In genomic region chr16:56202036-56202435, GRCh38 we compare ENCODE assay signal across 10 cellular contexts. TPM values are rescaled to one million over a fixed set of nuclear protein-coding genes. Genes with fewer than 3 reads are reported as not detected.
A peak's percentile ranks its signal among the peaks of the same experiment; 100 is the strongest.
DNase-seq lines count a peak whose midpoint lies in the region; ATAC-seq and TF ChIP-seq lines count a peak whose summit lies in the region.
"Had no signal": no experiment of that assay in that cellular context is flagged by ENCODE, and none has a peak within 500 bp of the region (broad histone marks: within the 10 kb centered on the region; RNA-seq: fewer than 3 reads in every experiment).

No MANE protein-coding gene starts in this region.

- no TSS peak for BruUV-seq in OCI-LY7 (replicated peaks; lab: Mats Ljungman, UMichigan)

- CTCF ChIA-PET in activated naive CD4-positive, alpha-beta T cell treated with anti-CD3 and anti-CD28 coated beads, Interleukin-2, amount 10 ng/mL, durations not matched to agents 7 days and 5 days (lab: Charles Lee) = interaction anchor here (1.0 to 6.7 kb wide), 5 partner anchors 10 to 259 kb away, joined by 3 to 27 read pairs (median 4); partner anchors contain the start of gene GNAO1
- CTCF ChIA-PET in OCI-LY7 (lab: Charles Lee; ENCODE audit: unreplicated experiment) = no interaction called here

- H3K27ac Mint-ChIP-seq in activated naive CD4-positive, alpha-beta T cell treated with anti-CD3 and anti-CD28 coated beads, Interleukin-2, amount 10 ng/mL, durations not matched to agents 7 days and 5 days = no peak overlapping the region
- H3K27ac Mint-ChIP-seq: naive thymus-derived CD4-positive, alpha-beta T cell had no signal

- POLR2A ChIA-PET in OCI-LY7 (lab: Charles Lee) = no interaction called here

- H3K4me3 Mint-ChIP-seq in activated naive CD4-positive, alpha-beta T cell treated with anti-CD3 and anti-CD28 coated beads, Interleukin-2, amount 10 ng/mL, durations not matched to agents 7 days and 5 days = no peak overlapping the region
- H3K4me3 Mint-ChIP-seq: naive thymus-derived CD4-positive, alpha-beta T cell had no signal

- DNase-seq in right cardiac atrium = peak in 2 of 3 donors; percentile 41 to 68
- no peak for DNase-seq in left ventricle myocardium superior
- peak; percentile 46 for DNase-seq in activated naive CD4-positive, alpha-beta T cell treated with anti-CD3 and anti-CD28 coated beads, Interleukin-2, amount 10 ng/mL, durations not matched to agents 7 days and 5 days
- peak; percentile 31 for DNase-seq in stromal cell of bone marrow (ENCODE audit: low read depth)
- no peak for DNase-seq in OCI-LY7 (ENCODE audit: low spot score)
- no peak for DNase-seq in HT-29 (ENCODE audit: low spot score)
- DNase-seq in AG20443 (ENCODE audit: low spot score) = no peak
- DNase-seq: NCI-H187 had no signal

- H3K9me3 ChIP-seq in right cardiac atrium (ENCODE audit: control insufficient read depth, low read length) (no peaks in the 10 kb centered on the region), KOPT-K1 (ENCODE audit: insufficient read depth, low read length, poor library complexity, severe bottlenecking) (no peaks in the 10 kb centered on the region), OCI-LY7 (ENCODE audit: low read length) (no peaks in the 10 kb centered on the region)

- ATAC-seq in right cardiac atrium (peak in 1 of 2 donors; percentile 8), left ventricle myocardium superior (no peak)
- ATAC-seq: naive thymus-derived CD4-positive, alpha-beta T cell had no signal

- H3K4me2 ChIP-seq in OCI-LY7 (ENCODE audit: low read length) = no peak overlapping the region

- intact Hi-C loops in right cardiac atrium (cut with DNase I) = no loop called here
- intact Hi-C loops in left ventricle myocardium superior (cut with micrococcal nuclease) = no loop called here
- intact Hi-C loops in OCI-LY7 (cut with micrococcal nuclease; ENCODE audit: unreplicated experiment) = loop anchor here (5.0 kb wide), 1 partner anchor 160 kb away; no protein-coding TSS in a partner anchor

- no peaks in the 10 kb centered on the region for H4K20me1 ChIP-seq in OCI-LY7 (ENCODE audit: insufficient read depth, low read length)

- H3K9me2 ChIP-seq in OCI-LY7 (ENCODE audit: insufficient read depth, low read length) = no peaks in the 10 kb centered on the region

- TF ChIP-seq CTCF in OCI-LY7 (conservative IDR thresholded peaks at IDR 0.05; ENCODE audit: low read length) = no peak

- no peaks in the 10 kb centered on the region for H3K27me3 ChIP-seq in right cardiac atrium (ENCODE audit: control insufficient read depth, insufficient read depth)

- H3K9me3 Mint-ChIP-seq in activated naive CD4-positive, alpha-beta T cell treated with anti-CD3 and anti-CD28 coated beads, Interleukin-2, amount 10 ng/mL, durations not matched to agents 7 days and 5 days = no peaks in the 10 kb centered on the region

- no peak overlapping the region for H2AFZ ChIP-seq in OCI-LY7 (ENCODE audit: low read length)

- peaks cover 7% of the 10 kb centered on the region for H3K4me1 ChIP-seq in right cardiac atrium (ENCODE audit: control insufficient read depth, insufficient read depth, low read length)
- H3K4me1 ChIP-seq in OCI-LY7 (ENCODE audit: insufficient read depth, low read length, poor library complexity, severe bottlenecking) = no peaks in the 10 kb centered on the region

- no peaks in the 10 kb centered on the region for H3K79me2 ChIP-seq in OCI-LY7 (ENCODE audit: insufficient read depth, low read depth, low read length)

- H3K4me3 ChIP-seq in right cardiac atrium (ENCODE audit: low read length) (no peak overlapping the region), OCI-LY7 (ENCODE audit: low read depth, low read length, poor library complexity, severe bottlenecking) (no peak overlapping the region)

- H3K27ac ChIP-seq in right cardiac atrium (ENCODE audit: low read length) = no peak overlapping the region
- peak overlapping the region; percentile 44 for H3K27ac ChIP-seq in KOPT-K1 (ENCODE audit: low read depth, low read length, poor library complexity, severe bottlenecking)
- no peak overlapping the region for H3K27ac ChIP-seq in OCI-LY7 (ENCODE audit: low read depth, low read length, poor library complexity, severe bottlenecking)

- H3K36me3 Mint-ChIP-seq in activated naive CD4-positive, alpha-beta T cell treated with anti-CD3 and anti-CD28 coated beads, Interleukin-2, amount 10 ng/mL, durations not matched to agents 7 days and 5 days = peaks cover 7% of the 10 kb centered on the region

- no peaks in the 10 kb centered on the region for H3K4me1 Mint-ChIP-seq in activated naive CD4-positive, alpha-beta T cell treated with anti-CD3 and anti-CD28 coated beads, Interleukin-2, amount 10 ng/mL, durations not matched to agents 7 days and 5 days

- H3K36me3 ChIP-seq in KOPT-K1 (ENCODE audit: insufficient read depth, low read length) (no peaks in the 10 kb centered on the region), OCI-LY7 (ENCODE audit: insufficient read depth, low read length) (no peaks in the 10 kb centered on the region)

- peaks cover 28% of the 10 kb centered on the region for H3K27me3 Mint-ChIP-seq in activated naive CD4-positive, alpha-beta T cell treated with anti-CD3 and anti-CD28 coated beads, Interleukin-2, amount 10 ng/mL, durations not matched to agents 7 days and 5 days

RNA-seq across cellular contexts. Expression of gene GNAO1, which starts 10.7 kb away (rescaled TPM):
- total RNA-seq in right cardiac atrium (100 to 1,000 TPM in 3 of 4 donors, 10 to 100 TPM in 1; 96.7 to 163 (median 139) TPM), left ventricle myocardium superior (23.6 TPM), OCI-LY7 (2022) (not detected in 2 replicates)
- 69.4 TPM for polyA plus RNA-seq in right cardiac atrium
- not detected in 2 replicates for total RNA-seq in OCI-LY7 (2014; rRNA removed; shearing (Covaris generic))
- 0.10 TPM in 1 of 2 replicates, not detected in the other for total RNA-seq in HT-29 (2014; rRNA removed; shearing (Covaris generic))

Comparison
In these comparisons a context has a peak if more than half of its experiments do, and no peak if none do; other contexts are left out.
1. DNase-seq: peak in right cardiac atrium (2 of 3), activated naive CD4-positive, alpha-beta T cell treated with anti-CD3 and anti-CD28 coated beads, Interleukin-2, amount 10 ng/mL, durations not matched to agents 7 days and 5 days (single experiment) and stromal cell of bone marrow (single experiment); none in left ventricle myocardium superior (single experiment), OCI-LY7 (single experiment), HT-29 (single experiment) and AG20443 (single experiment).
2. RNA of gene GNAO1, which starts 10.7 kb away (total RNA-seq): 96.7 to 163 TPM in right cardiac atrium and 23.6 TPM in left ventricle myocardium superior (single experiment); not detected in OCI-LY7 and 0.10 TPM in HT-29; every median in the first group is over 10 times any median in the second.